ENCODE assay signal across 1 cellular context in genomic region chr19:39480337-39481228, GRCh38.
TF ChIP-seq lines count a peak whose summit lies in the region.

Gene TIMM50 (plus strand): TSS chr19:39480838. CDS start chr19:39480854, 16 bp downstream.

TF ChIP-seq in K562, 482 proteins besides CTCF, POLR2A, EP300 and RAD21 (continued from another document and continues in another):
- TF ChIP-seq CHAMP1 (IDR thresholded peaks at IDR 0.05), result no peak
- no peak for TF ChIP-seq RBM14 (IDR thresholded peaks at IDR 0.05; ENCODE audit: borderline replicate concordance, insufficient read depth, low read depth, low read length)
- TF ChIP-seq ELK1 (CRISPR knock-in tag; IDR thresholded peaks at IDR 0.05), result no peak
- peak; percentile 86 for TF ChIP-seq CREB1 (IDR thresholded peaks at IDR 0.05)
- peak; percentile 92 for TF ChIP-seq CREB1 (CRISPR knock-in tag; IDR thresholded peaks at IDR 0.05)
- TF ChIP-seq TEAD1 (CRISPR knock-in tag; IDR thresholded peaks at IDR 0.05), result peak in 1 of 2 experiments; percentile 82; a peak in 2 of 4 replicates
- TF ChIP-seq E2F1 (CRISPR knock-in tag; IDR thresholded peaks at IDR 0.05), result peak; percentile 28; the same call in 1 of the 2 replicates
- TF ChIP-seq ZNF174 (CRISPR knock-in tag; IDR thresholded peaks at IDR 0.05), result no peak
- TF ChIP-seq SPI1 (IDR thresholded peaks at IDR 0.05; ENCODE audit: borderline replicate concordance, low read depth, low read length), result no peak
- no peak for TF ChIP-seq KDM2B (CRISPR knock-in tag; IDR thresholded peaks at IDR 0.05)
- TF ChIP-seq SIN3A (IDR thresholded peaks at IDR 0.05; ENCODE audit: borderline replicate concordance in 2 of 2, control insufficient read depth in 1 of 2, low read depth in 2 of 2, low read length in 2 of 2), result peak; percentile 60 to 83; a peak in 2 of 4 replicates
- no peak for TF ChIP-seq ZBTB8A (IDR thresholded peaks at IDR 0.05; ENCODE audit: partially characterized antibody)
- no peak for TF ChIP-seq ZNF449 (CRISPR knock-in tag; IDR thresholded peaks at IDR 0.05)
- TF ChIP-seq POLR2AphosphoS2 (IDR thresholded peaks at IDR 0.05; ENCODE audit: low read length), result no peak
- TF ChIP-seq NCOR1 (IDR thresholded peaks at IDR 0.05), result no peak
- no peak for TF ChIP-seq ILK (tag; IDR thresholded peaks at IDR 0.05; ENCODE audit: borderline replicate concordance, low read depth)
- peak; percentile 59; the same call in 1 of the 2 replicates for TF ChIP-seq SNIP1 (IDR thresholded peaks at IDR 0.05; ENCODE audit: low read depth)
- TF ChIP-seq ZNF668 (CRISPR knock-in tag; IDR thresholded peaks at IDR 0.05), result no peak
- TF ChIP-seq ZNF3 (CRISPR knock-in tag; IDR thresholded peaks at IDR 0.05), result no peak
- no peak for TF ChIP-seq ZKSCAN8 (CRISPR knock-in tag; IDR thresholded peaks at IDR 0.05)
- TF ChIP-seq MEF2A (IDR thresholded peaks at IDR 0.05; ENCODE audit: control insufficient read depth, low read depth, low read length), result no peak
- TF ChIP-seq ZNF280B (CRISPR knock-in tag; IDR thresholded peaks at IDR 0.05), result no peak
- TF ChIP-seq ARID4B (CRISPR knock-in tag; IDR thresholded peaks at IDR 0.05), result peak; percentile 92
- TF ChIP-seq BCL6 (CRISPR knock-in tag; IDR thresholded peaks at IDR 0.05), result no peak
- TF ChIP-seq TAL1 (IDR thresholded peaks at IDR 0.05), result no peak
- no peak for TF ChIP-seq CREB5 (CRISPR knock-in tag; IDR thresholded peaks at IDR 0.05)
- TF ChIP-seq TFAM (CRISPR knock-in tag; conservative IDR thresholded peaks at IDR 0.05), result no peak
- no peak; the same call in 1 of the 2 replicates for TF ChIP-seq NFE2 (IDR thresholded peaks at IDR 0.05; ENCODE audit: low read depth)
- no peak for TF ChIP-seq STAT5A (IDR thresholded peaks at IDR 0.05; ENCODE audit: borderline replicate concordance, low read length)
- TF ChIP-seq ZNF717 (CRISPR knock-in tag; IDR thresholded peaks at IDR 0.05), result no peak
- no peak for TF ChIP-seq HDAC6 (IDR thresholded peaks at IDR 0.05; ENCODE audit: low read depth, low read length)
- peak; percentile 64; the same call in 1 of the 2 replicates for TF ChIP-seq MXI1 (IDR thresholded peaks at IDR 0.05; ENCODE audit: low read depth, low read length)
- no peak for TF ChIP-seq COPS2 (conservative IDR thresholded peaks at IDR 0.05)
- no peak for TF ChIP-seq MTF1 (CRISPR knock-in tag; IDR thresholded peaks at IDR 0.05; ENCODE audit: borderline replicate concordance)
- TF ChIP-seq SMAD3 (CRISPR knock-in tag; conservative IDR thresholded peaks at IDR 0.05), result no peak
- no peak for TF ChIP-seq JUNB (CRISPR knock-in tag; conservative IDR thresholded peaks at IDR 0.05)
- TF ChIP-seq HMG20A (CRISPR knock-in tag; conservative IDR thresholded peaks at IDR 0.05), result no peak
- no peak for TF ChIP-seq ZNF609 (CRISPR knock-in tag; IDR thresholded peaks at IDR 0.05; ENCODE audit: borderline replicate concordance)
- TF ChIP-seq SETDB1 (IDR thresholded peaks at IDR 0.05; ENCODE audit: low read length), result no peak
- TF ChIP-seq DMBX1 (CRISPR knock-in tag; IDR thresholded peaks at IDR 0.05; ENCODE audit: borderline replicate concordance), result no peak
